ENCODE assay signal across 21 cellular contexts in genomic region chr12:129002447-129002846, GRCh38.
"Had no signal": no experiment of that assay in that cellular context is flagged by ENCODE, and none has a peak within 500 bp of the region (broad histone marks: within the 10 kb centered on the region; RNA-seq: fewer than 3 reads in every experiment).

No MANE protein-coding gene starts in this region.

- H3K36me3 Mint-ChIP-seq: mesothelial cell of epicardium; naive B cell; natural killer cell; stimulated activated effector memory CD8-positive, alpha-beta T cell treated with anti-CD3 and anti-CD28 coated beads, Interleukin-12 subunit alpha, Interleukin-12 subunit beta, amount 100 ng/mL, for 72 hours; type B pancreatic cell had no signal

- H3K4me1 Mint-ChIP-seq: mesothelial cell of epicardium; natural killer cell; stimulated activated effector memory CD8-positive, alpha-beta T cell treated with anti-CD3 and anti-CD28 coated beads, Interleukin-12 subunit alpha, Interleukin-12 subunit beta, amount 100 ng/mL, for 72 hours had no signal

- ATAC-seq: left cardiac atrium; left lung; lower lobe of right lung; natural killer cell; right cardiac atrium; stimulated activated effector memory CD8-positive, alpha-beta T cell treated with anti-CD3 and anti-CD28 coated beads, Interleukin-12 subunit alpha, Interleukin-12 subunit beta, amount 100 ng/mL, for 72 hours had no signal

- H3K4me3 Mint-ChIP-seq: mesothelial cell of epicardium; naive B cell; natural killer cell; stimulated activated effector memory CD8-positive, alpha-beta T cell treated with anti-CD3 and anti-CD28 coated beads, Interleukin-12 subunit alpha, Interleukin-12 subunit beta, amount 100 ng/mL, for 72 hours; stimulated activated naive CD8-positive, alpha-beta T cell treated with anti-CD3 and anti-CD28 coated beads, Interleukin-15, Interleukin-2, amounts not matched to agents 100 ng/mL and 50 ng/mL, for 24 hours; type B pancreatic cell had no signal

- DNase-seq: hippocampal formation; kidney glomerular epithelial cell; left cardiac atrium; left lung; lower lobe of right lung; mammary epithelial cell; mesenchymal stem cell; naive B cell; natural killer cell; nucleus accumbens; right cardiac atrium; sigmoid colon; small intestine; spleen; stimulated activated CD4-positive, alpha-beta T cell treated with anti-CD3 and anti-CD28 coated beads, Interleukin-4, amount 100 ng/mL, for 24 hours; stimulated activated naive CD4-positive, alpha-beta T cell; uterus had no signal

- H3K27ac Mint-ChIP-seq: mesothelial cell of epicardium; naive B cell; natural killer cell; stimulated activated effector memory CD8-positive, alpha-beta T cell treated with anti-CD3 and anti-CD28 coated beads, Interleukin-12 subunit alpha, Interleukin-12 subunit beta, amount 100 ng/mL, for 72 hours; stimulated activated naive CD8-positive, alpha-beta T cell treated with anti-CD3 and anti-CD28 coated beads, Interleukin-15, Interleukin-2, amounts not matched to agents 100 ng/mL and 50 ng/mL, for 24 hours; type B pancreatic cell had no signal

- H3K9me3 Mint-ChIP-seq: mesothelial cell of epicardium; natural killer cell; stimulated activated effector memory CD8-positive, alpha-beta T cell treated with anti-CD3 and anti-CD28 coated beads, Interleukin-12 subunit alpha, Interleukin-12 subunit beta, amount 100 ng/mL, for 72 hours had no signal
